In genomic region chr19:40445006-40445312, GRCh38 we compare ENCODE assay signal across 8 cellular contexts.
DNase-seq lines count a peak whose midpoint lies in the region; FAIRE-seq and TF ChIP-seq lines count a peak whose summit lies in the region.

No MANE protein-coding gene starts in this region.

- H3K9me3 ChIP-seq in SK-N-MC (ENCODE audit: low read depth, low read length), result no peaks in the 10 kb centered on the region

- H3K4me3 ChIP-seq in GM06990 (replicated peaks; ENCODE audit: low read depth, low read length) (peak overlapping the region; percentile 83), SK-N-MC (peak overlapping the region; percentile 100), fibroblast of mammary gland (ENCODE audit: control insufficient read depth, low read depth, low read length) (peak overlapping the region; percentile 100), rectal smooth muscle tissue (ENCODE audit: low read length) (peak overlapping the region; percentile 95)

- TF ChIP-seq CTCF in GM06990 (IDR thresholded peaks at IDR 0.05; ENCODE audit: insufficient read depth, low read length, poor library complexity, severe bottlenecking), result no peak
- no peak for TF ChIP-seq CTCF in fibroblast of mammary gland (conservative IDR thresholded peaks at IDR 0.05; ENCODE audit: control insufficient read depth, insufficient read depth, low read depth, low read length)
- no peak for TF ChIP-seq CTCF in D721Med (IDR thresholded peaks at IDR 0.05; ENCODE audit: insufficient read depth, missing control alignments)

- H3K27me3 ChIP-seq in GM06990 (replicated peaks; ENCODE audit: control insufficient read depth, insufficient read depth, low read length) (no peaks in the 10 kb centered on the region), rectal smooth muscle tissue (ENCODE audit: control insufficient read depth, insufficient read depth, low read length) (no peaks in the 10 kb centered on the region)

- peak overlapping the region; percentile 85 for H3K27ac ChIP-seq in SK-N-MC
- H3K27ac ChIP-seq in rectal smooth muscle tissue (ENCODE audit: low read depth, low read length), result peak overlapping the region; percentile 95

- no peak for TF ChIP-seq POLR2A in erythroblast (IDR thresholded peaks at IDR 0.05; ENCODE audit: low read length)

- H3K4me1 ChIP-seq in rectal smooth muscle tissue (ENCODE audit: control insufficient read depth, insufficient read depth, low read length), result peaks cover 14% of the 10 kb centered on the region

- DNase-seq in GM06990 (ENCODE audit: extremely low read depth, insufficient read length) (no peak), SK-N-MC (ENCODE audit: low read depth, low spot score) (no peak), fibroblast of mammary gland (ENCODE audit: low read depth) (no peak), NCI-H1092 (lab: John Stamatoyannopoulos, UW) (no peak), D721Med (ENCODE audit: insufficient read length, low spot score) (no peak), erythroblast (lab: John Stamatoyannopoulos, UW) (no peak), amniotic stem cell (lab: John Stamatoyannopoulos, UW) (no peak)

- no peak for FAIRE-seq in D721Med (lab: Jason Lieb, UNC)

- H3K9ac ChIP-seq in SK-N-MC (ENCODE audit: insufficient read length) (peak overlapping the region; percentile 74), rectal smooth muscle tissue (ENCODE audit: low read length) (peak overlapping the region; percentile 96)

- H3K36me3 ChIP-seq in GM06990 (ENCODE audit: control insufficient read depth, insufficient read depth, low read length), result peaks cover 9% of the 10 kb centered on the region
- H3K36me3 ChIP-seq in SK-N-MC (ENCODE audit: insufficient read depth, low read length), result peaks cover 21% of the 10 kb centered on the region
- peaks cover 22% of the 10 kb centered on the region for H3K36me3 ChIP-seq in rectal smooth muscle tissue (ENCODE audit: control insufficient read depth, insufficient read depth, low read length)
